8 cellular contexts compared by ENCODE assay signal in the genomic region with DNA sequence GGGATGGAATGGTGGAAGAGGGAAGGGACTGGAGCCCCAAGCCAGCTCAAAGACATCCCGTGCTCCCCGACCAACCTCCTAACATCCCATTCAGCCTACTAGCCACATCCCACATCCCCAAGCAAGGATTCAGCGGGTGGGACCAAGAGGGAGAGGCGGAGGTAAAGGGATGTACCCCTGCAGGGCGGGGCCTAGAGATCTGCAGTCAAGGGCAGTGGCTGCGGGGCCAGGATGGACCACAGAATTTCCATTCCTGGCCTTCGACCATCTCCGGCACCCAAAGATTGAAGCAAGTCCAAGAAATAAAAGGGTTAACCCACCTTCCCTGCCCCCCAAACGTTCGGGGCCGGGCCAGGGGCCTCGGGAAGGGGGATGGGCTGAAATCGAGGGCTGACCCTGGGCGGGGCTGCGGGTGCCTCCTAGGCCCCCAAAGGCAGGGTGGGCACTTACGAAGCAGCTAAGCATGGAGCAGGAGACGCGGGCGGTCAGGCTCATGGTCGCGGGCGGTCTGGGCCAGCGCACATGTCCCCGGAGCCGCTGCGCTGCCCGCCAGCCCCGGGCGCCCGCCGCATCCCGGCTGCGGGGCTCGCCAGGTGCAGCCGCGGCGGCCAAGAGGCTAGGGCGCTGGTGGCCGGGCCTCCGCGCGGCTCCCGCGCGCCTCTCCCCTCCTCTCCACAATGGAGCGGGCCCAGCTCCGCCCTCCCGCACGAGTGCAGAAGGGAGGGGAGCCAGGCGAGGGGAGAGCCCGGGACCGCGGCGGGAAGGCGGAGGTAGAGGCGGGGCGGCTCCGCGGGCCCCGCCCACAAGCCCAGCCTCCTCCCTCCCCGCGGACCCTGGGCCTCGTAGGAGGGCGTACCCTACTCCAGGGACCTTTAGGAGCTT.
DNase-seq lines count a peak whose midpoint lies in the region; ATAC-seq and TF ChIP-seq lines count a peak whose summit lies in the region.

TSS of gene MTMR4 (minus strand) at position 726 of the 882 bp plus-strand sequence. CDS start at position 495, 231 bp downstream.

- ATAC-seq in DND-41 (ENCODE audit: insufficient read depth, low read depth) (peak; percentile 40), GM19455 (IDR thresholded peaks at IDR 0.05; ENCODE audit: unreplicated experiment) (no peak)

- peaks cover 31% of the 10 kb centered on the region for H4K20me1 ChIP-seq in DND-41 (ENCODE audit: insufficient read depth, low read length)
- no peaks in the 10 kb centered on the region for H4K20me1 ChIP-seq in OCI-LY1 (ENCODE audit: insufficient read depth, low read length)

- H3K4me1 ChIP-seq in DND-41 (ENCODE audit: insufficient read depth, low read length): peaks cover 60% of the 10 kb centered on the region
- peaks cover 13% of the 10 kb centered on the region; the same call in 1 of the 2 replicates for H3K4me1 ChIP-seq in HUES6 (ENCODE audit: control insufficient read depth, insufficient read depth, low read length)
- peaks cover 43% of the 10 kb centered on the region for H3K4me1 ChIP-seq in OCI-LY1 (ENCODE audit: insufficient read depth, low read length, severe bottlenecking)

- H3K27me3 ChIP-seq in DND-41 (ENCODE audit: insufficient read depth, low read length, poor library complexity): no peaks in the 10 kb centered on the region
- H3K27me3 ChIP-seq in HUES6 (ENCODE audit: control insufficient read depth, insufficient read depth, low read length): no peaks in the 10 kb centered on the region
- H3K27me3 ChIP-seq in OCI-LY1 (ENCODE audit: insufficient read depth, low read length): no peaks in the 10 kb centered on the region

- H3K4me2 ChIP-seq in DND-41 (ENCODE audit: insufficient read depth, low read length): peak within 1 kb of the TSS; percentile 95
- H3K4me2 ChIP-seq in OCI-LY1 (ENCODE audit: low read length): peak within 1 kb of the TSS; percentile 80

- no peaks in the 10 kb centered on the region for H3F3A ChIP-seq in OCI-LY1 (ENCODE audit: insufficient read depth, low read length)

- TF ChIP-seq CTCF in DND-41 (IDR thresholded peaks at IDR 0.05; ENCODE audit: borderline replicate concordance, extremely low read depth, low read length, poor library complexity, severe bottlenecking) (no peak), OCI-LY1 (IDR thresholded peaks at IDR 0.05; ENCODE audit: low read length) (no peak), epithelial cell of esophagus (IDR thresholded peaks at IDR 0.05; ENCODE audit: insufficient read depth, low read depth, low read length, missing control alignments) (no peak)

- peak; percentile 85 for DNase-seq in DND-41
- DNase-seq in activated T-cell treated with anti-CD3 and anti-CD28 coated beads for 24 hours (ENCODE audit: low read depth): peak; percentile 74
- peak; percentile 83 for DNase-seq in epithelial cell of esophagus (ENCODE audit: low read depth)
- DNase-seq in middle frontal gyrus (ENCODE audit: extremely low spot score, low spot score): peak; percentile 74
- peak; percentile 71 to 73 for DNase-seq in stimulated activated CD8-positive, alpha-beta memory T cell treated with anti-CD3 and anti-CD28 coated beads, Interleukin-15, amount 100 ng/mL, for 48 hours (ENCODE audit: low read depth in 2 of 2)

- H3K27ac ChIP-seq in DND-41 (ENCODE audit: low read length) (peak within 1 kb of the TSS; percentile 77), HUES6 (ENCODE audit: low read depth, low read length) (no peak within 1 kb of the TSS), OCI-LY1 (ENCODE audit: low read depth, low read length, poor library complexity, severe bottlenecking) (peak within 1 kb of the TSS; percentile 67)

- H3K9ac ChIP-seq in DND-41 (ENCODE audit: low read depth, low read length) (peak within 1 kb of the TSS; percentile 87), HUES6 (ENCODE audit: low read length) (peak within 1 kb of the TSS; percentile 63), OCI-LY1 (ENCODE audit: low read length) (peak within 1 kb of the TSS; percentile 81)

- H3K79me2 ChIP-seq in DND-41 (ENCODE audit: insufficient read depth, low read length) (peaks cover 49% of the 10 kb centered on the region), OCI-LY1 (ENCODE audit: insufficient read depth, low read length) (no peaks in the 10 kb centered on the region)

- peaks cover 42% of the 10 kb centered on the region for H3K36me3 ChIP-seq in DND-41 (ENCODE audit: insufficient read depth, low read length)
- peaks cover 34% of the 10 kb centered on the region for H3K36me3 ChIP-seq in HUES6 (ENCODE audit: control insufficient read depth, insufficient read depth, low read length)
- H3K36me3 ChIP-seq in OCI-LY1 (ENCODE audit: insufficient read depth, low read length): peaks cover 39% of the 10 kb centered on the region

- H3K9me3 ChIP-seq in DND-41 (ENCODE audit: insufficient read depth, low read length, severe bottlenecking) (no peaks in the 10 kb centered on the region), HUES6 (ENCODE audit: control insufficient read depth, insufficient read depth, low read depth, low read length) (no peaks in the 10 kb centered on the region), OCI-LY1 (ENCODE audit: low read length) (no peaks in the 10 kb centered on the region)

- peak within 1 kb of the TSS; percentile 73 to 90; a peak in 3 of 4 replicates for H3K4me3 ChIP-seq in DND-41 (ENCODE audit: low read depth in 1 of 2, low read length in 2 of 2)
- peak within 1 kb of the TSS; percentile 73 for H3K4me3 ChIP-seq in HUES6 (ENCODE audit: low read depth, low read length)
- H3K4me3 ChIP-seq in OCI-LY1 (ENCODE audit: low read depth, low read length, poor library complexity, severe bottlenecking): peak within 1 kb of the TSS; percentile 94
- peak within 1 kb of the TSS; percentile 85 for H3K4me3 ChIP-seq in epithelial cell of esophagus (ENCODE audit: low read length)

- peak within 1 kb of the TSS; percentile 73 for H2AFZ ChIP-seq in DND-41 (ENCODE audit: low read depth, low read length)
- H2AFZ ChIP-seq in OCI-LY1 (ENCODE audit: low read length): no peak within 1 kb of the TSS

- no peaks in the 10 kb centered on the region for H3K9me2 ChIP-seq in OCI-LY1 (ENCODE audit: low read depth, low read length)
